ENCODE assay signal across 15 cellular contexts in the genomic region with DNA sequence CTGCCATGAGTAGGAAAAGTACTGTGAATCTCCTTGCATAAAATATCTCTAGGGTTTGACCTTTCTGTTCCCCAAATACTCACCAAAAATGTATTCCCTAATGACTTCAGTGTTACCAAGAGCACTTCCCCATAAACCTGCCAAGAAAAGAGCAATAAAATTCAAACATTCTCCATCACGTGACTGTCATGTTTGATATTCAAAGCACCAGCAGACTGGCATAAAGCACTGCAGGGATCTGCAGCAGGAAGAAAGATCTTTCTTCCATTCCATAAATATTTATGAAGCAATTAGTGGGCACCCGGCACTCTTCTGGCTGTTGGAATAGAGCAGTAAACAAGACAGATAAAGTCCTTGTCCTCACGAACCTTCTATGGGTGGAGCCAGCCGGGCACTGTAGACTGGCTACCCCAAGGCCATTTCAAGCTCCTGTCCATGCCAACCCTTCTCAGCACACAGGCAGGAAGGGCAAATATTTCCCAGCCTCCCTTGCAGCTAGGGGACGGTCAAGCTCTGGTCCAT.
DNase-seq lines count a peak whose midpoint lies in the region; ATAC-seq lines count a peak whose summit lies in the region.
"Had no signal": no experiment of that assay in that cellular context is flagged by ENCODE, and none has a peak within 500 bp of the region (broad histone marks: within the 10 kb centered on the region; RNA-seq: fewer than 3 reads in every experiment).

No MANE protein-coding gene starts in this region.

- peaks cover 8 to 18% of the 10 kb centered on the region in 2 donors for H3K9me3 Mint-ChIP-seq in stimulated activated naive B cell treated with anti-CD40 and anti-IgM and Interleukin-4, amounts not matched to agents 10 μg/mL and 1 μg/mL and 100 μg/mL, for 72 hours
- peaks cover 5% of the 10 kb centered on the region for H3K9me3 Mint-ChIP-seq in activated naive CD8-positive, alpha-beta T cell treated with anti-CD3 and anti-CD28 coated beads, Interleukin-2, amount 50 U/mL, for 24 hours

- peaks cover 3 to 11% of the 10 kb centered on the region in 2 donors for H3K4me1 Mint-ChIP-seq in stimulated activated naive B cell treated with anti-CD40 and anti-IgM and Interleukin-4, amounts not matched to agents 10 μg/mL and 1 μg/mL and 100 μg/mL, for 72 hours
- peaks cover 3% of the 10 kb centered on the region for H3K4me1 Mint-ChIP-seq in activated naive CD8-positive, alpha-beta T cell treated with anti-CD3 and anti-CD28 coated beads, Interleukin-2, amount 50 U/mL, for 24 hours
- H3K4me1 Mint-ChIP-seq: CD4-positive, CD25-positive, alpha-beta regulatory T cell had no signal

- peaks cover 30 to 38% of the 10 kb centered on the region in 2 donors for H3K36me3 Mint-ChIP-seq in stimulated activated naive B cell treated with anti-CD40 and anti-IgM and Interleukin-4, amounts not matched to agents 10 μg/mL and 1 μg/mL and 100 μg/mL, for 72 hours
- H3K36me3 Mint-ChIP-seq in activated naive CD8-positive, alpha-beta T cell treated with anti-CD3 and anti-CD28 coated beads, Interleukin-2, amount 50 U/mL, for 24 hours (ENCODE audit: low read depth), result peaks cover 11% of the 10 kb centered on the region

- H3K27ac ChIP-seq in caudate nucleus (ENCODE audit: low read depth, low read length), result peak overlapping the region; percentile 11
- H3K27ac ChIP-seq: ascending aorta, ovary, uterus had no signal

- H3K27me3 Mint-ChIP-seq in stimulated activated naive B cell treated with anti-CD40 and anti-IgM and Interleukin-4, amounts not matched to agents 10 μg/mL and 1 μg/mL and 100 μg/mL, for 72 hours, result no peaks in the 10 kb centered on the region
- peaks cover 4% of the 10 kb centered on the region for H3K27me3 Mint-ChIP-seq in activated naive CD8-positive, alpha-beta T cell treated with anti-CD3 and anti-CD28 coated beads, Interleukin-2, amount 50 U/mL, for 24 hours
- H3K27me3 Mint-ChIP-seq: stimulated activated naive CD8-positive, alpha-beta T cell treated with anti-CD3 and anti-CD28 coated beads, Interleukin-15, amount 100 ng/mL, for 72 hours had no signal

- ATAC-seq in stimulated activated naive B cell treated with anti-CD40 and anti-IgM and Interleukin-4, amounts not matched to agents 10 μg/mL and 1 μg/mL and 100 μg/mL, for 72 hours (replicated peaks), result peak; percentile 23 to 38
- no peak for ATAC-seq in activated naive CD8-positive, alpha-beta T cell treated with anti-CD3 and anti-CD28 coated beads, Interleukin-2, amount 50 U/mL, for 24 hours
- ATAC-seq: left cardiac atrium; stimulated activated naive CD8-positive, alpha-beta T cell treated with anti-CD3 and anti-CD28 coated beads, Interleukin-15, amount 100 ng/mL, for 72 hours had no signal

- H3K27ac Mint-ChIP-seq in stimulated activated naive B cell treated with anti-CD40 and anti-IgM and Interleukin-4, amounts not matched to agents 10 μg/mL and 1 μg/mL and 100 μg/mL, for 72 hours, result no peak overlapping the region
- no peak overlapping the region for H3K27ac Mint-ChIP-seq in activated naive CD8-positive, alpha-beta T cell treated with anti-CD3 and anti-CD28 coated beads, Interleukin-2, amount 50 U/mL, for 24 hours
- H3K27ac Mint-ChIP-seq: activated T-helper 2 cell treated with anti-CD3 and anti-CD28 coated beads, Interferon-gamma antibody, Interleukin-2, Interleukin-4, amounts not matched to agents 10 μg/mL and 5 μg/mL and 100 μg/mL, durations not matched to agents 14 hours and 24 hours and 36 hours; CD4-positive, CD25-positive, alpha-beta regulatory T cell; stimulated activated naive CD8-positive, alpha-beta T cell treated with anti-CD3 and anti-CD28 coated beads, Interleukin-15, amount 100 ng/mL, for 72 hours had no signal

- H3K4me3 Mint-ChIP-seq in stimulated activated naive B cell treated with anti-CD40 and anti-IgM and Interleukin-4, amounts not matched to agents 10 μg/mL and 1 μg/mL and 100 μg/mL, for 72 hours, result no peak overlapping the region
- H3K4me3 Mint-ChIP-seq in activated naive CD8-positive, alpha-beta T cell treated with anti-CD3 and anti-CD28 coated beads, Interleukin-2, amount 50 U/mL, for 24 hours, result no peak overlapping the region
- H3K4me3 Mint-ChIP-seq: CD4-positive, CD25-positive, alpha-beta regulatory T cell; stimulated activated naive CD8-positive, alpha-beta T cell treated with anti-CD3 and anti-CD28 coated beads, Interleukin-15, amount 100 ng/mL, for 72 hours had no signal

- peak; percentile 97 for DNase-seq in GM04503 (ENCODE audit: low read depth)
- DNase-seq in NCI-H2029 treated with DMSO at 0.1 percent for 48 hours (lab: John Stamatoyannopoulos, UW), result peak; percentile 38
- peak in 5 of 61 donors; percentile 5 to 45 (median 10) for DNase-seq in caudate nucleus (lab: John Stamatoyannopoulos, UW)
- no peak for DNase-seq in stimulated activated naive B cell treated with anti-CD40 and anti-IgM and Interleukin-4, amounts not matched to agents 10 μg/mL and 1 μg/mL and 100 μg/mL, for 72 hours
- no peak for DNase-seq in activated naive CD8-positive, alpha-beta T cell treated with anti-CD3 and anti-CD28 coated beads, Interleukin-2, amount 50 U/mL, for 24 hours
- no peak for DNase-seq in iPS-NIHi11 (ENCODE audit: low spot score)
- DNase-seq in NCI-H1417 (lab: John Stamatoyannopoulos, UW), result no peak
- DNase-seq: CD4-positive, CD25-positive, alpha-beta regulatory T cell; left cardiac atrium; NCI-H2081; ovary; stimulated activated naive CD8-positive, alpha-beta T cell treated with anti-CD3 and anti-CD28 coated beads, Interleukin-15, amount 100 ng/mL, for 72 hours; uterus had no signal

Comparison
In these comparisons a context has a peak if more than half of its experiments do, and no peak if none do; other contexts are left out.
1. DNase-seq: peak in GM04503 (single experiment) and NCI-H2029 treated with DMSO at 0.1 percent for 48 hours (single experiment); none in stimulated activated naive B cell treated with anti-CD40 and anti-IgM and Interleukin-4, amounts not matched to agents 10 μg/mL and 1 μg/mL and 100 μg/mL, for 72 hours (single experiment), activated naive CD8-positive, alpha-beta T cell treated with anti-CD3 and anti-CD28 coated beads, Interleukin-2, amount 50 U/mL, for 24 hours (single experiment), iPS-NIHi11 (single experiment) and NCI-H1417 (0 of 3).